ENCODE assay signal across 12 cellular contexts in the genomic region with DNA sequence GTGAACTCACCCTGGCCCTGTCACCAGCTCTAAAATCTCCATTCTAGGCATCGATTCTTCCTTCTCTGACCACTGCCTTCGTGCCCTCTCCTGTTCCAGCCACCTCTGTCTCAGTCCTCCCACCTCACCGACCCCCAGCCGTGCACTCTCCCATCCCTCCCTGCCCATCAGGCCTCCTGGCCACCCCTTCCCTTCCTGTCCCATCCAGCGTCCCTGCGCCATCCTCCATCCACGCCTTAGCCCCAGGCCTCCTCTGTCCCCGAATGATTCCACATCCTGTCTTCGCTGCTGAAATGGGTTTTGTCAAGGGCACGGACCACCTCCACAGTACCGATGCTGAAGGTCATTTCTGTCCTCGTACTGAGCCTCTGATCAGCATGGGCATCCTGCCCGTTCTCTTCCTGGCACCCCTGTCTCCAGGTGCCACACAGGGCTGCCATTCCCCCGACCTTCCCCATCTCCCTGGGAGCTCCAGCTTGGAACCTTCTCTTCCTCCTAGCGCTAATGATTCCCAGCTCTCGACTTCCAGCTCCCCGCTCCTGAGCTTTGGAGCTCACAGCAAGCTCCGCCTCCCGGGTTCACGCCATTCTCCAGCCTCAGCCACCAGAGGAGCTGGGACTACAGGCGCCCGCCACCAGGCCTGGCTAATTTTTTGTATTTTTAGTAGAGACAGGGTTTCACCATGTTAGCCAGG. TPM values are rescaled to one million over a fixed set of nuclear protein-coding genes. Genes with fewer than 3 reads are reported as not detected.
A peak's percentile ranks its signal among the peaks of the same experiment; 100 is the strongest.
DNase-seq lines count a peak whose midpoint lies in the region; ATAC-seq, FAIRE-seq and TF ChIP-seq lines count a peak whose summit lies in the region.
"Had no signal": no experiment of that assay in that cellular context is flagged by ENCODE, and none has a peak within 500 bp of the region (broad histone marks: within the 10 kb centered on the region; RNA-seq: fewer than 3 reads in every experiment).

No MANE protein-coding gene starts in this region.

- H3K9ac ChIP-seq in HepG2 (ENCODE audit: insufficient read depth, low read depth, low read length) (peak overlapping the region; percentile 84), astrocyte (ENCODE audit: low read length) (peak overlapping the region; percentile 17), MM.1S (ENCODE audit: low read length) (no peak overlapping the region)

- DNase-seq in HepG2 (ENCODE audit: low spot score) (peak; percentile 65), right lobe of liver (no peak), astrocyte (ENCODE audit: low read depth) (no peak), Kasumi-1 (lab: John Stamatoyannopoulos, UW) (no peak), medulla oblongata (ENCODE audit: extremely low spot score) (no peak), MM.1S (no peak), superior temporal gyrus (ENCODE audit: extremely low spot score) (no peak)
- no peak for DNase-seq in natural killer cell treated with Interleukin-12 subunit alpha and Interleukin-12 subunit beta and Interleukin-15 and Interleukin-18, amount 100 ng/mL, for 72 hours (ENCODE audit: low spot score)
- DNase-seq: cortex of kidney, NCI-H1417 had no signal

- peak in 1 of 2 experiments; percentile 37; a peak in 1 of 4 replicates for TF ChIP-seq POLR2A in HepG2 (IDR thresholded peaks at IDR 0.05; ENCODE audit: insufficient read depth in 1 of 2, low read depth in 2 of 2, low read length in 2 of 2)
- TF ChIP-seq POLR2A in right lobe of liver (IDR thresholded peaks at IDR 0.05), result no peak

- CTCF ChIA-PET in HepG2 (lab: Yijun Ruan, JAX; ENCODE audit: low intra/inter-chr PET ratio, low total read pairs), result interaction anchor here (1.8 kb wide), 1 partner anchor 17 kb away, joined by 5 read pairs; no protein-coding TSS in a partner anchor

- in situ Hi-C loops in HepG2 (cut with HindIII; ENCODE audit: extremely low pct_ligation_motif_present, low pct_unique_long_range_greater_than_20kb), result no loop called here

- H3K27me3 Mint-ChIP-seq in astrocyte (ENCODE audit: low read depth, unreplicated experiment), result no peaks in the 10 kb centered on the region
- no peaks in the 10 kb centered on the region for H3K27me3 Mint-ChIP-seq in natural killer cell treated with Interleukin-12 subunit alpha and Interleukin-12 subunit beta and Interleukin-15 and Interleukin-18, amount 100 ng/mL, for 72 hours

- peaks cover 11% of the 10 kb centered on the region for H3K4me1 Mint-ChIP-seq in astrocyte (ENCODE audit: low read depth, unreplicated experiment)
- H3K4me1 Mint-ChIP-seq in natural killer cell treated with Interleukin-12 subunit alpha and Interleukin-12 subunit beta and Interleukin-15 and Interleukin-18, amount 100 ng/mL, for 72 hours (ENCODE audit: low read depth in 2 of 2), result peaks cover 25 to 26% of the 10 kb centered on the region in 2 donors

- H2AFZ ChIP-seq in HepG2 (ENCODE audit: low read length) (no peak overlapping the region), astrocyte (ENCODE audit: low read depth, low read length) (no peak overlapping the region), MM.1S (ENCODE audit: low read length) (no peak overlapping the region)

- TF ChIP-seq EP300 in HepG2 (IDR thresholded peaks at IDR 0.05; ENCODE audit: low read depth in 2 of 2, low read length in 2 of 2), result no peak
- no peak for TF ChIP-seq EP300 in HepG2 (CRISPR knock-in tag; IDR thresholded peaks at IDR 0.05; ENCODE audit: borderline replicate concordance)

- H3K27me3 ChIP-seq in HepG2 (ENCODE audit: control insufficient read depth in 1 of 2, insufficient read depth in 2 of 2, low read length in 2 of 2), result no peaks in the 10 kb centered on the region
- H3K27me3 ChIP-seq in right lobe of liver, result no peaks in the 10 kb centered on the region
- H3K27me3 ChIP-seq in astrocyte (ENCODE audit: insufficient read depth, low read length), result no peaks in the 10 kb centered on the region
- H3K27me3 ChIP-seq in MM.1S (replicated peaks; ENCODE audit: insufficient read depth, low read length), result no peaks in the 10 kb centered on the region

- H3K4me3 ChIP-seq in HepG2 (replicated peaks in 1 of 3; ENCODE audit: insufficient read depth in 1 of 3, low read depth in 2 of 3, low read length in 3 of 3) (peak overlapping the region; percentile 17 to 83 (median 75); a peak in 5 of 6 replicates), right lobe of liver (no peak overlapping the region), astrocyte (ENCODE audit: insufficient read depth, low read depth, low read length) (no peak overlapping the region), MM.1S (ENCODE audit: low read length) (no peak overlapping the region)

- no peak overlapping the region for H3K27ac Mint-ChIP-seq in astrocyte (ENCODE audit: unreplicated experiment)
- peak overlapping the region; percentile 12 to 90 for H3K27ac Mint-ChIP-seq in natural killer cell treated with Interleukin-12 subunit alpha and Interleukin-12 subunit beta and Interleukin-15 and Interleukin-18, amount 100 ng/mL, for 72 hours

- H3K4me1 ChIP-seq in HepG2 (ENCODE audit: insufficient read depth, low read length), result peaks cover 61% of the 10 kb centered on the region
- H3K4me1 ChIP-seq in right lobe of liver, result peaks cover 0 to 27% (median 3%) of the 10 kb centered on the region in 4 donors
- H3K4me1 ChIP-seq in astrocyte (ENCODE audit: insufficient read depth, low read length), result peaks cover 12% of the 10 kb centered on the region
- peaks cover 6% of the 10 kb centered on the region for H3K4me1 ChIP-seq in MM.1S (ENCODE audit: low read length)

- TF ChIP-seq RAD21 in HepG2 (CRISPR knock-in tag; IDR thresholded peaks at IDR 0.05), result no peak

- H3K9me2 ChIP-seq in MM.1S (replicated peaks; ENCODE audit: insufficient read depth, low read length), result no peaks in the 10 kb centered on the region

- H3K9me3 Mint-ChIP-seq in astrocyte (ENCODE audit: unreplicated experiment), result no peaks in the 10 kb centered on the region
- H3K9me3 Mint-ChIP-seq in natural killer cell treated with Interleukin-12 subunit alpha and Interleukin-12 subunit beta and Interleukin-15 and Interleukin-18, amount 100 ng/mL, for 72 hours, result no peaks in the 10 kb centered on the region

- POLR2A ChIA-PET in HepG2 (lab: Yijun Ruan, JAX), result interaction anchor here (0.6 to 12.9 kb wide), 13 partner anchors 10 to 364 kb away, joined by 3 to 423 read pairs (median 9); a partner anchor contains a TSS

- H3K36me3 ChIP-seq in HepG2 (replicated peaks in 1 of 2; ENCODE audit: control insufficient read depth in 1 of 2, insufficient read depth in 2 of 2, low read length in 2 of 2) (peaks cover 6 to 15% of the 10 kb centered on the region in 2 experiments; a peak in 3 of 5 replicates), right lobe of liver (peaks cover 0 to 10% (median 5%) of the 10 kb centered on the region in 4 donors), astrocyte (ENCODE audit: insufficient read depth, low read length) (peaks cover 6% of the 10 kb centered on the region), MM.1S (replicated peaks; ENCODE audit: insufficient read depth, low read length) (no peaks in the 10 kb centered on the region)

- intact Hi-C loops in HepG2 (cut with micrococcal nuclease; ENCODE audit: unreplicated experiment) (loop anchor here (5.0 kb wide), 1 partner anchor 37 kb away; a partner anchor contains a TSS), right lobe of liver (cut with DNase I) (no loop called here)

- TF ChIP-seq CTCF in HepG2 (CRISPR knock-in tag; IDR thresholded peaks at IDR 0.05) (0 out of 2 replicates have a peak, but pooled peaks have one; percentile 3), right lobe of liver (IDR thresholded peaks at IDR 0.05) (no peak), astrocyte (IDR thresholded peaks at IDR 0.05; ENCODE audit: insufficient read depth, low read depth, low read length) (no peak), MM.1S (IDR thresholded peaks at IDR 0.05; ENCODE audit: low read length) (no peak)

- peak overlapping the region; percentile 69 for H3K4me3 Mint-ChIP-seq in astrocyte (ENCODE audit: unreplicated experiment)
- peak overlapping the region; percentile 33 for H3K4me3 Mint-ChIP-seq in natural killer cell treated with Interleukin-12 subunit alpha and Interleukin-12 subunit beta and Interleukin-15 and Interleukin-18, amount 100 ng/mL, for 72 hours

- peaks cover 12% of the 10 kb centered on the region for H3F3A ChIP-seq in MM.1S (ENCODE audit: insufficient read depth, low read length)

- H4K20me1 ChIP-seq in HepG2 (ENCODE audit: insufficient read depth, low read length), result no peaks in the 10 kb centered on the region
- peaks cover 26% of the 10 kb centered on the region for H4K20me1 ChIP-seq in astrocyte (ENCODE audit: insufficient read depth, low read length)
- no peaks in the 10 kb centered on the region for H4K20me1 ChIP-seq in MM.1S (ENCODE audit: insufficient read depth, low read length)

- BruUV-seq in HepG2 (replicated peaks; lab: Mats Ljungman, UMichigan), result no TSS peak

- FAIRE-seq in HepG2 (lab: Jason Lieb, UNC) (no peak), astrocyte (lab: Jason Lieb, UNC) (no peak)
- FAIRE-seq: GM18507, RCC 7860 had no signal

- peaks cover 10% of the 10 kb centered on the region for H3K79me2 ChIP-seq in HepG2 (ENCODE audit: insufficient read depth, low read length)
- H3K79me2 ChIP-seq in astrocyte (ENCODE audit: insufficient read depth, low read length), result peaks cover 19% of the 10 kb centered on the region
- H3K79me2 ChIP-seq in MM.1S (ENCODE audit: low read length), result peaks cover 22% of the 10 kb centered on the region

- H3K4me2 ChIP-seq in HepG2 (ENCODE audit: low read depth, low read length) (peak overlapping the region; percentile 91), astrocyte (ENCODE audit: low read length) (no peak overlapping the region), MM.1S (ENCODE audit: low read depth, low read length) (no peak overlapping the region)

- H3K9me3 ChIP-seq in HepG2 (ENCODE audit: low read length) (no peaks in the 10 kb centered on the region), right lobe of liver (no peaks in the 10 kb centered on the region), astrocyte (ENCODE audit: insufficient read depth, low read depth, low read length) (no peaks in the 10 kb centered on the region), MM.1S (replicated peaks; ENCODE audit: insufficient read depth, low read length) (no peaks in the 10 kb centered on the region)

- WGBS in HepG2 (ENCODE audit: low lambda C conversion rate), result 23% methylated on average over 22 of the region's 22 CpGs
- 88% methylated on average over 14 of the region's 22 CpGs for WGBS in right lobe of liver (ENCODE audit: insufficient coverage, low coverage, low lambda C conversion rate, missing lambda C conversion rate)

- H3K27ac ChIP-seq in HepG2 (ENCODE audit: extremely low read length, insufficient read depth, low read length), result peak overlapping the region; percentile 12
- no peak overlapping the region for H3K27ac ChIP-seq in right lobe of liver
- H3K27ac ChIP-seq in astrocyte (ENCODE audit: low read depth, low read length), result no peak overlapping the region
- H3K27ac ChIP-seq in MM.1S (ENCODE audit: low read length), result no peak overlapping the region

- ATAC-seq in HepG2, result peak; percentile 21
- no peak for ATAC-seq in right lobe of liver
- no peak for ATAC-seq in natural killer cell treated with Interleukin-12 subunit alpha and Interleukin-12 subunit beta and Interleukin-15 and Interleukin-18, amount 100 ng/mL, for 72 hours

- H3K36me3 Mint-ChIP-seq in astrocyte (ENCODE audit: low read depth, unreplicated experiment), result peaks cover 11% of the 10 kb centered on the region
- no peaks in the 10 kb centered on the region for H3K36me3 Mint-ChIP-seq in natural killer cell treated with Interleukin-12 subunit alpha and Interleukin-12 subunit beta and Interleukin-15 and Interleukin-18, amount 100 ng/mL, for 72 hours

RNA-seq across cellular contexts. Expression of a gene that starts 2.6 kb away (rescaled TPM):
- total RNA-seq in HepG2 (2016; rRNA removed; fragmentation: Illumina TruSeq; extraction: Trizol), result 22.4 and 24.6 TPM in 2 replicates
- 3.6 and 3.8 TPM in 2 replicates for total RNA-seq in HepG2 (2016; cell fraction: cytosol; rRNA removed; fragmentation: Illumina TruSeq; extraction: Trizol; ENCODE audit: low read depth)
- total RNA-seq in HepG2 (2016; cell fraction: insoluble cytoplasmic fraction; rRNA removed; fragmentation: Illumina TruSeq; extraction: Trizol), result 23.0 and 23.6 TPM in 2 replicates
- total RNA-seq in HepG2 (2016; cell fraction: membrane; rRNA removed; fragmentation: Illumina TruSeq; extraction: Trizol), result 8.9 and 9.0 TPM in 2 replicates
- 11.5 and 14.9 TPM in 2 replicates for total RNA-seq in HepG2 (2016; cell fraction: nucleus; rRNA removed; fragmentation: Illumina TruSeq; extraction: Trizol)
- 10.3 and 15.2 TPM in 2 replicates for polyA plus RNA-seq in HepG2 (2011; rRNA removed)
- 10.5 and 11.9 TPM in 2 replicates for polyA plus RNA-seq in HepG2 (2011; cell fraction: cytosol; rRNA removed)
- 14.3 and 15.6 TPM in 2 replicates for polyA plus RNA-seq in HepG2 (2011; cell fraction: nucleus; rRNA removed)
- 9.0 and 10.3 TPM in 2 replicates for polyA plus RNA-seq in HepG2 (2012)
- polyA plus RNA-seq in HepG2 (2016; cell fraction: cytosol; fragmentation: Illumina TruSeq; extraction: Trizol; ENCODE audit: low read depth), result 2.4 and 2.5 TPM in 2 replicates
- 18.6 and 20.0 TPM in 2 replicates for polyA plus RNA-seq in HepG2 (2016; cell fraction: insoluble cytoplasmic fraction; fragmentation: Illumina TruSeq; extraction: Trizol; ENCODE audit: low read depth)
- 5.1 and 5.7 TPM in 2 replicates for polyA plus RNA-seq in HepG2 (2016; cell fraction: membrane; fragmentation: Illumina TruSeq; extraction: Trizol; ENCODE audit: low read depth)
- 31.5 and 31.7 TPM in 2 replicates for polyA plus RNA-seq in HepG2 (2016; cell fraction: nucleus; fragmentation: Illumina TruSeq; extraction: Trizol; ENCODE audit: insufficient read depth, low read depth)
- polyA minus RNA-seq in HepG2 (2011; rRNA and poly(A)+ RNA removed; ENCODE audit: low replicate concordance), result 13.4 and 15.0 TPM in 2 replicates
- 8.8 and 8.9 TPM in 2 replicates for polyA minus RNA-seq in HepG2 (2011; cell fraction: cytosol; rRNA and poly(A)+ RNA removed)
- 4.0 and 5.3 TPM in 2 replicates for polyA minus RNA-seq in HepG2 (2011; cell fraction: nucleus; rRNA and poly(A)+ RNA removed)
- 1 to 10 TPM; 5.9 to 8.1 (median 7.6) TPM for total RNA-seq in right lobe of liver
- total RNA-seq in astrocyte, result 15.4 and 20.1 TPM in 2 replicates
- 10 to 100 TPM; 17.2 to 42.1 TPM for total RNA-seq in natural killer cell treated with Interleukin-12 subunit alpha and Interleukin-12 subunit beta and Interleukin-15 and Interleukin-18, amount 100 ng/mL, for 72 hours

RNA-seq across cellular contexts. Expression of a gene that starts 10.5 kb away (rescaled TPM):
- 88.8 and 125 TPM in 2 replicates for total RNA-seq in HepG2 (2016; rRNA removed; fragmentation: Illumina TruSeq; extraction: Trizol)
- 53.2 and 53.6 TPM in 2 replicates for total RNA-seq in HepG2 (2016; cell fraction: cytosol; rRNA removed; fragmentation: Illumina TruSeq; extraction: Trizol; ENCODE audit: low read depth)
- 73.5 and 128 TPM in 2 replicates for total RNA-seq in HepG2 (2016; cell fraction: insoluble cytoplasmic fraction; rRNA removed; fragmentation: Illumina TruSeq; extraction: Trizol)
- total RNA-seq in HepG2 (2016; cell fraction: membrane; rRNA removed; fragmentation: Illumina TruSeq; extraction: Trizol), result 62.4 and 67.5 TPM in 2 replicates
- total RNA-seq in HepG2 (2016; cell fraction: nucleus; rRNA removed; fragmentation: Illumina TruSeq; extraction: Trizol), result 71.0 and 89.4 TPM in 2 replicates
- 83.7 and 91.0 TPM in 2 replicates for polyA plus RNA-seq in HepG2 (2011; rRNA removed)
- 36.5 and 58.7 TPM in 2 replicates for polyA plus RNA-seq in HepG2 (2011; cell fraction: cytosol; rRNA removed)
- 354 and 357 TPM in 2 replicates for polyA plus RNA-seq in HepG2 (2011; cell fraction: nucleus; rRNA removed)
- polyA plus RNA-seq in HepG2 (2012), result 56.1 and 67.2 TPM in 2 replicates
- 36.0 and 42.4 TPM in 2 replicates for polyA plus RNA-seq in HepG2 (2016; cell fraction: cytosol; fragmentation: Illumina TruSeq; extraction: Trizol; ENCODE audit: low read depth)
- 69.7 and 88.6 TPM in 2 replicates for polyA plus RNA-seq in HepG2 (2016; cell fraction: insoluble cytoplasmic fraction; fragmentation: Illumina TruSeq; extraction: Trizol; ENCODE audit: low read depth)
- polyA plus RNA-seq in HepG2 (2016; cell fraction: membrane; fragmentation: Illumina TruSeq; extraction: Trizol; ENCODE audit: low read depth), result 48.5 and 49.3 TPM in 2 replicates
- 191 and 212 TPM in 2 replicates for polyA plus RNA-seq in HepG2 (2016; cell fraction: nucleus; fragmentation: Illumina TruSeq; extraction: Trizol; ENCODE audit: insufficient read depth, low read depth)
- polyA minus RNA-seq in HepG2 (2011; rRNA and poly(A)+ RNA removed; ENCODE audit: low replicate concordance), result 110 and 142 TPM in 2 replicates
- polyA minus RNA-seq in HepG2 (2011; cell fraction: cytosol; rRNA and poly(A)+ RNA removed), result 44.8 and 58.7 TPM in 2 replicates
- 57.4 and 57.8 TPM in 2 replicates for polyA minus RNA-seq in HepG2 (2011; cell fraction: nucleus; rRNA and poly(A)+ RNA removed)
- total RNA-seq in right lobe of liver, result 10 to 100 TPM; 46.1 to 79.8 (median 57.3) TPM
- total RNA-seq in astrocyte, result 58.9 and 65.6 TPM in 2 replicates
- total RNA-seq in natural killer cell treated with Interleukin-12 subunit alpha and Interleukin-12 subunit beta and Interleukin-15 and Interleukin-18, amount 100 ng/mL, for 72 hours, result 100 to 1,000 TPM; 117 to 174 TPM

RNA-seq across cellular contexts. Expression of a gene that starts 15.8 kb away (rescaled TPM):
- total RNA-seq in HepG2 (2016; rRNA removed; fragmentation: Illumina TruSeq; extraction: Trizol) (59.7 and 82.0 TPM in 2 replicates), right lobe of liver (10 to 100 TPM in 5 of 6 experiments, 1 to 10 TPM in 1; 9.1 to 27.0 (median 21.5) TPM), astrocyte (5.6 and 5.9 TPM in 2 replicates)
- total RNA-seq in HepG2 (2016; cell fraction: cytosol; rRNA removed; fragmentation: Illumina TruSeq; extraction: Trizol; ENCODE audit: low read depth), result 24.8 and 27.6 TPM in 2 replicates
- total RNA-seq in HepG2 (2016; cell fraction: insoluble cytoplasmic fraction; rRNA removed; fragmentation: Illumina TruSeq; extraction: Trizol), result 52.0 and 87.1 TPM in 2 replicates
- total RNA-seq in HepG2 (2016; cell fraction: membrane; rRNA removed; fragmentation: Illumina TruSeq; extraction: Trizol), result 34.8 and 37.7 TPM in 2 replicates
- total RNA-seq in HepG2 (2016; cell fraction: nucleus; rRNA removed; fragmentation: Illumina TruSeq; extraction: Trizol), result 65.7 and 73.6 TPM in 2 replicates
- polyA plus RNA-seq in HepG2 (2011; rRNA removed), result 33.5 and 45.8 TPM in 2 replicates
- polyA plus RNA-seq in HepG2 (2011; cell fraction: cytosol; rRNA removed), result 29.2 and 33.8 TPM in 2 replicates
- polyA plus RNA-seq in HepG2 (2011; cell fraction: nucleus; rRNA removed), result 126 and 158 TPM in 2 replicates
- polyA plus RNA-seq in HepG2 (2012), result 46.3 and 58.3 TPM in 2 replicates
- 11.8 and 13.6 TPM in 2 replicates for polyA plus RNA-seq in HepG2 (2016; cell fraction: cytosol; fragmentation: Illumina TruSeq; extraction: Trizol; ENCODE audit: low read depth)
- polyA plus RNA-seq in HepG2 (2016; cell fraction: insoluble cytoplasmic fraction; fragmentation: Illumina TruSeq; extraction: Trizol; ENCODE audit: low read depth), result 67.4 and 93.5 TPM in 2 replicates
- 24.7 and 30.6 TPM in 2 replicates for polyA plus RNA-seq in HepG2 (2016; cell fraction: membrane; fragmentation: Illumina TruSeq; extraction: Trizol; ENCODE audit: low read depth)
- 129 and 138 TPM in 2 replicates for polyA plus RNA-seq in HepG2 (2016; cell fraction: nucleus; fragmentation: Illumina TruSeq; extraction: Trizol; ENCODE audit: insufficient read depth, low read depth)
- 24.4 and 64.0 TPM in 2 replicates for polyA minus RNA-seq in HepG2 (2011; rRNA and poly(A)+ RNA removed; ENCODE audit: low replicate concordance)
- polyA minus RNA-seq in HepG2 (2011; cell fraction: cytosol; rRNA and poly(A)+ RNA removed), result 30.4 and 41.4 TPM in 2 replicates
- 31.9 and 40.8 TPM in 2 replicates for polyA minus RNA-seq in HepG2 (2011; cell fraction: nucleus; rRNA and poly(A)+ RNA removed)
- 1 to 10 TPM; 1.6 to 2.1 TPM for total RNA-seq in natural killer cell treated with Interleukin-12 subunit alpha and Interleukin-12 subunit beta and Interleukin-15 and Interleukin-18, amount 100 ng/mL, for 72 hours

RNA-seq across cellular contexts. Expression of a gene that starts 39.1 kb away (rescaled TPM):
- total RNA-seq in HepG2 (2016; rRNA removed; fragmentation: Illumina TruSeq; extraction: Trizol) (28.2 and 29.2 TPM in 2 replicates), right lobe of liver (10 to 100 TPM; 57.5 to 99.2 (median 68.7) TPM), astrocyte (65.6 and 72.6 TPM in 2 replicates)
- 15.4 and 19.3 TPM in 2 replicates for total RNA-seq in HepG2 (2016; cell fraction: cytosol; rRNA removed; fragmentation: Illumina TruSeq; extraction: Trizol; ENCODE audit: low read depth)
- 23.5 and 33.2 TPM in 2 replicates for total RNA-seq in HepG2 (2016; cell fraction: insoluble cytoplasmic fraction; rRNA removed; fragmentation: Illumina TruSeq; extraction: Trizol)
- 22.1 and 25.3 TPM in 2 replicates for total RNA-seq in HepG2 (2016; cell fraction: membrane; rRNA removed; fragmentation: Illumina TruSeq; extraction: Trizol)
- total RNA-seq in HepG2 (2016; cell fraction: nucleus; rRNA removed; fragmentation: Illumina TruSeq; extraction: Trizol), result 17.9 and 23.5 TPM in 2 replicates
- 29.5 and 34.6 TPM in 2 replicates for polyA plus RNA-seq in HepG2 (2011; rRNA removed)
- 24.9 and 26.1 TPM in 2 replicates for polyA plus RNA-seq in HepG2 (2011; cell fraction: cytosol; rRNA removed)
- polyA plus RNA-seq in HepG2 (2011; cell fraction: nucleus; rRNA removed), result 77.1 and 77.4 TPM in 2 replicates
- polyA plus RNA-seq in HepG2 (2012), result 95.2 and 97.1 TPM in 2 replicates
- 14.4 and 17.2 TPM in 2 replicates for polyA plus RNA-seq in HepG2 (2016; cell fraction: cytosol; fragmentation: Illumina TruSeq; extraction: Trizol; ENCODE audit: low read depth)
- 51.6 and 76.7 TPM in 2 replicates for polyA plus RNA-seq in HepG2 (2016; cell fraction: insoluble cytoplasmic fraction; fragmentation: Illumina TruSeq; extraction: Trizol; ENCODE audit: low read depth)
- 27.3 and 29.7 TPM in 2 replicates for polyA plus RNA-seq in HepG2 (2016; cell fraction: membrane; fragmentation: Illumina TruSeq; extraction: Trizol; ENCODE audit: low read depth)
- polyA plus RNA-seq in HepG2 (2016; cell fraction: nucleus; fragmentation: Illumina TruSeq; extraction: Trizol; ENCODE audit: insufficient read depth, low read depth), result 87.1 and 89.4 TPM in 2 replicates
- polyA minus RNA-seq in HepG2 (2011; rRNA and poly(A)+ RNA removed; ENCODE audit: low replicate concordance), result 39.8 and 42.3 TPM in 2 replicates
- polyA minus RNA-seq in HepG2 (2011; cell fraction: cytosol; rRNA and poly(A)+ RNA removed), result 35.5 and 39.9 TPM in 2 replicates
- polyA minus RNA-seq in HepG2 (2011; cell fraction: nucleus; rRNA and poly(A)+ RNA removed), result 30.1 and 38.2 TPM in 2 replicates
- 100 to 1,000 TPM in 1 of 2 donors, 10 to 100 TPM in 1; 73.8 to 101 TPM for total RNA-seq in natural killer cell treated with Interleukin-12 subunit alpha and Interleukin-12 subunit beta and Interleukin-15 and Interleukin-18, amount 100 ng/mL, for 72 hours

RNA-seq across cellular contexts. Expression of a gene that starts 46.6 kb away (rescaled TPM):
- total RNA-seq in HepG2 (2016; rRNA removed; fragmentation: Illumina TruSeq; extraction: Trizol) (3.5 and 8.1 TPM in 2 replicates), right lobe of liver (1 to 10 TPM in 5 of 6 experiments, under 1 TPM in 1; 0.86 to 3.1 (median 2.7) TPM), astrocyte (5.1 and 5.2 TPM in 2 replicates)
- 9.1 and 11.4 TPM in 2 replicates for total RNA-seq in HepG2 (2016; cell fraction: cytosol; rRNA removed; fragmentation: Illumina TruSeq; extraction: Trizol; ENCODE audit: low read depth)
- total RNA-seq in HepG2 (2016; cell fraction: insoluble cytoplasmic fraction; rRNA removed; fragmentation: Illumina TruSeq; extraction: Trizol), result 2.6 and 8.5 TPM in 2 replicates
- 4.8 and 6.0 TPM in 2 replicates for total RNA-seq in HepG2 (2016; cell fraction: membrane; rRNA removed; fragmentation: Illumina TruSeq; extraction: Trizol)
- 10.2 TPM in 2 replicates for total RNA-seq in HepG2 (2016; cell fraction: nucleus; rRNA removed; fragmentation: Illumina TruSeq; extraction: Trizol)
- 2.4 and 2.7 TPM in 2 replicates for polyA plus RNA-seq in HepG2 (2011; rRNA removed)
- 0.77 and 1.5 TPM in 2 replicates for polyA plus RNA-seq in HepG2 (2011; cell fraction: cytosol; rRNA removed)
- 17.0 and 21.4 TPM in 2 replicates for polyA plus RNA-seq in HepG2 (2011; cell fraction: nucleus; rRNA removed)
- 1.5 and 1.6 TPM in 2 replicates for polyA plus RNA-seq in HepG2 (2012)
- 1.0 and 1.8 TPM in 2 replicates for polyA plus RNA-seq in HepG2 (2016; cell fraction: cytosol; fragmentation: Illumina TruSeq; extraction: Trizol; ENCODE audit: low read depth)
- 1.8 and 3.2 TPM in 2 replicates for polyA plus RNA-seq in HepG2 (2016; cell fraction: insoluble cytoplasmic fraction; fragmentation: Illumina TruSeq; extraction: Trizol; ENCODE audit: low read depth)
- polyA plus RNA-seq in HepG2 (2016; cell fraction: membrane; fragmentation: Illumina TruSeq; extraction: Trizol; ENCODE audit: low read depth), result 1.5 and 2.3 TPM in 2 replicates
- 19.0 and 21.2 TPM in 2 replicates for polyA plus RNA-seq in HepG2 (2016; cell fraction: nucleus; fragmentation: Illumina TruSeq; extraction: Trizol; ENCODE audit: insufficient read depth, low read depth)
- polyA minus RNA-seq in HepG2 (2011; rRNA and poly(A)+ RNA removed; ENCODE audit: low replicate concordance), result 2.2 and 13.0 TPM in 2 replicates
- 1.2 and 2.1 TPM in 2 replicates for polyA minus RNA-seq in HepG2 (2011; cell fraction: cytosol; rRNA and poly(A)+ RNA removed)
- polyA minus RNA-seq in HepG2 (2011; cell fraction: nucleus; rRNA and poly(A)+ RNA removed), result 6.3 and 6.5 TPM in 2 replicates
- total RNA-seq in natural killer cell treated with Interleukin-12 subunit alpha and Interleukin-12 subunit beta and Interleukin-15 and Interleukin-18, amount 100 ng/mL, for 72 hours, result 10 to 100 TPM; 10.2 to 34.4 TPM

Comparison
In these comparisons a context has a peak if more than half of its experiments do, and no peak if none do; other contexts are left out.
1. H3K4me3 ChIP-seq: peak in HepG2 (3 of 3); none in right lobe of liver (0 of 3), astrocyte (single experiment) and MM.1S (single experiment).